ENCODE assay signal across 11 cellular contexts in the genomic region with DNA sequence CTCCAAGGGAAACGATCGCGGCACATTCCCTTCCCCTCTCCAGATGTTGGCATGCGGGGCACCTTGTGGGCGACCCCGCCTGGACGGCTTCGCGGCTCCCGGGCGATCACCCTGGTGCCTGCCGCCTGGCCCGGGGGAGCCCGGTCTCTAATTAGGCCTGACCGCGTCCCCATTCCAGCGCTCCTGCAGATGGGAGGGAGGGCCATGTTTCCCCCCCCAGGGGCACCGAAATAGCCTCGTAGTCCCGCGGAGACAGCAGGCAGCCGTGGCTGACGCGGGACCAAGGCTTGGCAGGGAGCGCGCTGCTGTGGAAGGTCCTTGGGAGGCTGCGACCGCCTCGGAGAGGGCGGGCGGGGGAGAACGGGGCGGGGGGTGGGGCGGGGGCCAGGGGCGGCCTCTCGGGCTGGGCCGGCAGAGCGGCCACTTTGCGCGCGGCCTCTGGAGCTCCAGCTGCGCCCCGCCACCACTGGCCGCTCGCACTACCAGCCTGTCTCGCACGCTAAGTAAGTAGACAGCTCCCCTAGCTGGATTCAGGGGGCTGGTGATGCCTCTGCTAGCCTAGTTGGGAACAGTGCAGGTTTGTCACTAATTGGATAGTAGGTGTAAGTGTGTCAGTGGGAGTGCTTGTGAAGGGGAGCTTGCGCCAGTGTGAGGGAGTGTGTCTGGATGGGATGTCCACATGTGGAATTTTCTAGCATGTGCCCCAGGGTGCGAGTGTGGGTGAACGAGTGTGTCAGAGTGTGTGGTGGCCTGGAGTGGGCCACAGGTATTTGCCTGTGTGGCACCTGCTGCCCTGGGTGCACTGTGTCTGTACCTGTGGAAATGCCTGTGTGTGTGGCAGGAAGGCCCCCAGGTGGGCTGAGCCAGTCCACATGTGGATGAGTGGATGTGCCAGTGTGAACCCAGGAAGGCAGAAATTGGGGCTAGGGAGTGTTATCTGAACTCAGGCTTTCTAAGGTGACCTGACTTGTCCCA. TPM values are rescaled to one million over a fixed set of nuclear protein-coding genes. Genes with fewer than 3 reads are reported as not detected.
DNase-seq lines count a peak whose midpoint lies in the region; FAIRE-seq and TF ChIP-seq lines count a peak whose summit lies in the region.
"Had no signal": no experiment of that assay in that cellular context is flagged by ENCODE, and none has a peak within 500 bp of the region (broad histone marks: within the 10 kb centered on the region; RNA-seq: fewer than 3 reads in every experiment).

A gene with protein sequence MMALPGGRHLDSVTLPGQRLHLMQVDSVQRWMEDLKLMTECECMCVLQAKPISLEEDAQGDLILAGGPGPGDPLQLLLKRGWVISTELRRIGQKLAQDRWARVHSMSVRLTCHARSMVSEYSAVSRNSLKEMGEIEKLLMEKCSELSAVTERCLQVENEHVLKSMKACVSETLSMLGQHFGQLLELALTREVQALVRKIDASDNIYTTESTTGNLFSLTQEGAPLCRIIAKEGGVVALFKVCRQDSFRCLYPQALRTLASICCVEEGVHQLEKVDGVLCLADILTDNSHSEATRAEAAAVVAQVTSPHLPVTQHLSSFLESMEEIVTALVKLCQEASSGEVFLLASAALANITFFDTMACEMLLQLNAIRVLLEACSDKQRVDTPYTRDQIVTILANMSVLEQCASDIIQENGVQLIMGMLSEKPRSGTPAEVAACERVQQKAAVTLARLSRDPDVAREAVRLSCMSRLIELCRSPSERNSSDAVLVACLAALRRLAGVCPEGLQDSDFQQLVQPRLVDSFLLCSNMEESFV (plus strand): TSS at position 423 of the 975 bp plus-strand sequence. CDS start 34,252 bp downstream, outside the sequence.

- H3K79me2 ChIP-seq in keratinocyte (ENCODE audit: control insufficient read depth, insufficient read depth, low read length): no peaks in the 10 kb centered on the region

- H3K4me3 ChIP-seq in bronchial epithelial cell (ENCODE audit: low read depth, low read length): peak within 1 kb of the TSS; percentile 11
- H3K4me3 ChIP-seq in keratinocyte (ENCODE audit: control insufficient read depth in 2 of 3, extremely low read depth in 1 of 3, insufficient read depth in 2 of 3, low read depth in 1 of 3, low read length in 3 of 3): no peak within 1 kb of the TSS
- H3K4me3 ChIP-seq in thyroid gland (replicated peaks in 1 of 3): peak within 1 kb of the TSS in 1 of 3 donors; percentile 6

- no peaks in the 10 kb centered on the region for H4K20me1 ChIP-seq in keratinocyte (ENCODE audit: control insufficient read depth, extremely low read depth, insufficient read depth, low read length)

- intact Hi-C loops in thyroid gland (cut with DNase I): no loop called here

- H3K36me3 ChIP-seq in bronchial epithelial cell (ENCODE audit: control insufficient read depth, insufficient read depth, low read length) (no peaks in the 10 kb centered on the region), keratinocyte (ENCODE audit: control insufficient read depth in 2 of 2, extremely low read depth in 1 of 2, insufficient read depth in 2 of 2, low read length in 2 of 2) (no peaks in the 10 kb centered on the region), thyroid gland (no peaks in the 10 kb centered on the region)

- H3K4me2 ChIP-seq in keratinocyte (ENCODE audit: control insufficient read depth, extremely low read depth, insufficient read depth, low read depth, low read length): peak within 1 kb of the TSS; percentile 51

- H3K4me1 ChIP-seq in keratinocyte (ENCODE audit: control insufficient read depth, extremely low read depth, insufficient read depth, low read length) (peaks cover 4% of the 10 kb centered on the region), thyroid gland (peaks cover 0 to 4% of the 10 kb centered on the region in 2 donors)

- H3K9me3 ChIP-seq in keratinocyte (ENCODE audit: control insufficient read depth, low read depth, low read length) (no peaks in the 10 kb centered on the region), thyroid gland (no peaks in the 10 kb centered on the region)

- H2AFZ ChIP-seq in keratinocyte (ENCODE audit: control insufficient read depth, low read length): peak within 1 kb of the TSS; percentile 56

- 11 to 22% methylated on average over 15 to 25 of the region's 50 CpGs for WGBS in thyroid gland, 2 donors

- no peaks in the 10 kb centered on the region for H3K9me1 ChIP-seq in keratinocyte (ENCODE audit: control insufficient read depth, extremely low read depth, insufficient read depth, low read length)

- H3K27me3 ChIP-seq in bronchial epithelial cell (ENCODE audit: control insufficient read depth, insufficient read depth, low read length): no peaks in the 10 kb centered on the region
- H3K27me3 ChIP-seq in keratinocyte (ENCODE audit: control insufficient read depth, extremely low read depth, insufficient read depth, low read length): peaks cover 13% of the 10 kb centered on the region
- no peaks in the 10 kb centered on the region for H3K27me3 ChIP-seq in thyroid gland

- H3K27ac ChIP-seq in keratinocyte (ENCODE audit: control insufficient read depth, insufficient read depth, low read length) (no peak within 1 kb of the TSS), thyroid gland (no peak within 1 kb of the TSS)

- FAIRE-seq in bronchial epithelial cell (lab: Jason Lieb, UNC): no peak
- no peak for FAIRE-seq in keratinocyte (lab: Jason Lieb, UNC)

- TF ChIP-seq CTCF in bronchial epithelial cell (IDR thresholded peaks at IDR 0.05; ENCODE audit: insufficient read depth, low read length, severe bottlenecking) (no peak), keratinocyte (optimal IDR thresholded peaks at IDR 0.05 in 1 of 3, IDR thresholded peaks at IDR 0.05 in 1 of 3, conservative IDR thresholded peaks at IDR 0.05 in 1 of 3; ENCODE audit: extremely low read depth in 1 of 3, insufficient read depth in 2 of 3, low read length in 3 of 3) (peak in 1 of 3 experiments; percentile 28), thyroid gland (IDR thresholded peaks at IDR 0.05) (no peak)

- H3K9ac ChIP-seq in keratinocyte (ENCODE audit: control insufficient read depth, extremely low read depth, insufficient read depth, low read length): no peak within 1 kb of the TSS

- no peak for TF ChIP-seq POLR2A in thyroid gland (IDR thresholded peaks at IDR 0.05)

- dilution Hi-C loops in keratinocyte (cut with MboI; ENCODE audit: extremely low pct_ligation_motif_present, low sequenced_read_pairs): no loop called here

- DNase-seq in NCI-H748 (lab: John Stamatoyannopoulos, UW; ENCODE audit: unreplicated experiment) (peak; percentile 59), NCI-H748 treated with DMSO at 0.1 percent for 48 hours (lab: John Stamatoyannopoulos, UW) (no peak), bronchial epithelial cell (ENCODE audit: low read depth) (no peak), keratinocyte (ENCODE audit: low read depth, low spot score) (no peak), thyroid gland (peak; percentile 30 to 36), NCI-H1436 treated with DMSO at 0.1 percent for 48 hours (lab: John Stamatoyannopoulos, UW) (no peak), kidney glomerular epithelial cell (lab: John Stamatoyannopoulos, UW) (no peak)
- DNase-seq in stimulated activated CD4-positive, alpha-beta T cell treated with anti-CD3 and anti-CD28 coated beads, Interleukin-4, amount 100 ng/mL, for 1 hour: no peak
- DNase-seq: CD4-positive, CD25-positive, alpha-beta regulatory T cell; effector CD8-positive, alpha-beta T cell; SIG-M5 had no signal

RNA-seq across cellular contexts. Expression of the gene that starts here (rescaled TPM):
- 0.53 and 1.2 TPM in 2 replicates for total RNA-seq in bronchial epithelial cell
- polyA plus RNA-seq in keratinocyte: 0.08 to 0.15 TPM (median 0.13 TPM) in 3 replicates
- polyA plus RNA-seq in keratinocyte (2011; ENCODE audit: low read depth): 0.59 TPM
- 0.04 and 0.08 TPM in 2 replicates for polyA plus RNA-seq in keratinocyte (2011; cell fraction: cytosol; rRNA removed)
- 0.08 TPM in 1 of 2 replicates, not detected in the other for polyA plus RNA-seq in keratinocyte (2011; cell fraction: nucleus; rRNA removed)
- polyA plus RNA-seq in keratinocyte (2012; ENCODE audit: low replicate concordance): 0.13 and 0.78 TPM in 2 replicates
- polyA minus RNA-seq in keratinocyte: 0.26 TPM in 1 of 3 replicates, not detected in the others
- not detected for polyA minus RNA-seq in keratinocyte (2011; cell fraction: cytosol; rRNA and poly(A)+ RNA removed)
- not detected in 2 replicates for polyA minus RNA-seq in keratinocyte (2011; cell fraction: nucleus; rRNA and poly(A)+ RNA removed)
- total RNA-seq in thyroid gland: 1 to 10 TPM in 1 of 4 donors, under 1 TPM in 2, not detected in 1; 0.38 to 1.2 (median 0.54) TPM
- total RNA-seq: CD4-positive, CD25-positive, alpha-beta regulatory T cell had no signal

Comparison
In these comparisons a context has a peak if more than half of its experiments do, and no peak if none do; other contexts are left out.
1. DNase-seq: peak in NCI-H748 (single experiment) and thyroid gland (2 of 2); none in NCI-H748 treated with DMSO at 0.1 percent for 48 hours (single experiment), bronchial epithelial cell (single experiment), keratinocyte (single experiment), NCI-H1436 treated with DMSO at 0.1 percent for 48 hours (single experiment), stimulated activated CD4-positive, alpha-beta T cell treated with anti-CD3 and anti-CD28 coated beads, Interleukin-4, amount 100 ng/mL, for 1 hour (single experiment) and kidney glomerular epithelial cell (single experiment).